Comparison of ENCODE assay signal across 10 cellular contexts in the genomic region with DNA sequence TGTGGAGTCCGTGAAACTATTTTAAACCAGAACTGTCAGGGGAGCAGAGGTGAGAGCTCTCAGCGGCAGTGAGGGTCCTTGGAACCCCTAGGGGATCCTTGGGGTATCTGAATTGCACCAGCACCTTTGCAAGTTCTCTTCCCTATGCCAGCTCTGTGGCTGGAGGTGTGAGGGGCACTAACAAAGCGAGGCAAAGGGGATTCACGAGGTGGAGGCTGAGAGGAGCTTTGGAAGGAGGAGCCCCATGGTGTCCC. TPM values are rescaled to one million over a fixed set of nuclear protein-coding genes. Genes with fewer than 3 reads are reported as not detected.
A peak's percentile ranks its signal among the peaks of the same experiment; 100 is the strongest.
DNase-seq lines count a peak whose midpoint lies in the region; ATAC-seq and TF ChIP-seq lines count a peak whose summit lies in the region.
"Had no signal": no experiment of that assay in that cellular context is flagged by ENCODE, and none has a peak within 500 bp of the region (broad histone marks: within the 10 kb centered on the region; RNA-seq: fewer than 3 reads in every experiment).

No MANE protein-coding gene starts in this region.

- peak overlapping the region; percentile 95 for H2BK12ac ChIP-seq in mesenchymal stem cell (ENCODE audit: low read length in 2 of 2)

- H3K14ac ChIP-seq in mesenchymal stem cell (ENCODE audit: low read length in 2 of 2), result no peak overlapping the region

- H3K4me1 ChIP-seq in mesenchymal stem cell (ENCODE audit: control insufficient read depth, insufficient read depth, low read depth, low read length), result peaks cover 53% of the 10 kb centered on the region
- H3K4me1 ChIP-seq in transverse colon, result peaks cover 21 to 55% (median 35%) of the 10 kb centered on the region in 4 donors

- TF ChIP-seq CTCF in transverse colon (IDR thresholded peaks at IDR 0.05), result no peak

- peak overlapping the region; percentile 94 for H3K18ac ChIP-seq in mesenchymal stem cell (ENCODE audit: low read depth in 1 of 2, low read length in 2 of 2)

- no peaks in the 10 kb centered on the region for H3K27me3 ChIP-seq in mesenchymal stem cell (ENCODE audit: control insufficient read depth in 1 of 2, insufficient read depth in 1 of 2, low read length in 2 of 2)
- H3K27me3 ChIP-seq in transverse colon, result no peaks in the 10 kb centered on the region

- peak overlapping the region; percentile 79 to 86 for H3K4ac ChIP-seq in mesenchymal stem cell (ENCODE audit: low read depth in 1 of 2, low read length in 2 of 2)

- H2BK120ac ChIP-seq in mesenchymal stem cell (ENCODE audit: low read depth, low read length), result peak overlapping the region; percentile 82

- peak overlapping the region; percentile 70 to 79 for H3K27ac Mint-ChIP-seq in activated naive CD4-positive, alpha-beta T cell treated with anti-CD3 and anti-CD28 coated beads, Interleukin-2, amount 50 U/mL, for 72 hours
- peak overlapping the region; percentile 54 for H3K27ac Mint-ChIP-seq in activated naive CD8-positive, alpha-beta T cell

- H3K27ac ChIP-seq in mesenchymal stem cell (ENCODE audit: low read length, poor library complexity, severe bottlenecking) (peak overlapping the region; percentile 94), transverse colon (peak overlapping the region; percentile 7 to 51 (median 30))

- H3K4me3 ChIP-seq in mesenchymal stem cell (ENCODE audit: insufficient read depth in 1 of 2, low read depth in 1 of 2, low read length in 2 of 2) (no peak overlapping the region), transverse colon (no peak overlapping the region)

- peak overlapping the region in 1 of 2 experiments; percentile 35 for H3K23ac ChIP-seq in mesenchymal stem cell (ENCODE audit: low read length in 2 of 2)

- peak overlapping the region; percentile 68 for H2BK5ac ChIP-seq in mesenchymal stem cell (ENCODE audit: low read depth, low read length, poor library complexity, severe bottlenecking)

- peak overlapping the region; percentile 63 for H2AK5ac ChIP-seq in mesenchymal stem cell (ENCODE audit: low read length, severe bottlenecking)

- WGBS in mesenchymal stem cell, result 27% methylated on average over 4 of the region's 4 CpGs
- WGBS in transverse colon (ENCODE audit: low coverage in 1 of 2), 2 donors, result 59 to 67% methylated on average over 2 to 4 of the region's 4 CpGs

- no peaks in the 10 kb centered on the region for H3K9me3 Mint-ChIP-seq in activated naive CD4-positive, alpha-beta T cell treated with anti-CD3 and anti-CD28 coated beads, Interleukin-2, amount 50 U/mL, for 72 hours
- H3K9me3 Mint-ChIP-seq in activated naive CD8-positive, alpha-beta T cell (ENCODE audit: low read depth), result peaks cover 3% of the 10 kb centered on the region

- peak overlapping the region; percentile 84 for H4K8ac ChIP-seq in mesenchymal stem cell (ENCODE audit: low read length)

- TF ChIP-seq EP300 in transverse colon (IDR thresholded peaks at IDR 0.05; ENCODE audit: low read depth), result no peak

- H3K36me3 Mint-ChIP-seq in activated naive CD4-positive, alpha-beta T cell treated with anti-CD3 and anti-CD28 coated beads, Interleukin-2, amount 50 U/mL, for 72 hours, result peaks cover 29 to 39% of the 10 kb centered on the region in 2 donors
- peaks cover 7% of the 10 kb centered on the region for H3K36me3 Mint-ChIP-seq in activated naive CD8-positive, alpha-beta T cell

- no peak overlapping the region for H2AFZ ChIP-seq in mesenchymal stem cell (ENCODE audit: low read depth, low read length)

- peak overlapping the region; percentile 52 for H3K4me3 Mint-ChIP-seq in activated naive CD8-positive, alpha-beta T cell

- H4K91ac ChIP-seq in mesenchymal stem cell (ENCODE audit: low read length), result peak overlapping the region; percentile 92

- H3K9ac ChIP-seq in mesenchymal stem cell (ENCODE audit: low read length), result peak overlapping the region; percentile 87

- no peaks in the 10 kb centered on the region for H3K27me3 Mint-ChIP-seq in activated naive CD8-positive, alpha-beta T cell

- peaks cover 36% of the 10 kb centered on the region for H3K4me1 Mint-ChIP-seq in activated naive CD8-positive, alpha-beta T cell (ENCODE audit: low read depth)

- DNase-seq in activated naive CD4-positive, alpha-beta T cell treated with anti-CD3 and anti-CD28 coated beads, Interleukin-2, amount 50 U/mL, for 72 hours (ENCODE audit: low spot score in 2 of 2), result no peak
- DNase-seq in activated naive CD4-positive, alpha-beta T cell treated with anti-CD3 and anti-CD28 coated beads, Interleukin-2, amount 50 U/mL, for 16 hours, result no peak
- DNase-seq in mesenchymal stem cell (no peak), transverse colon (no peak), NCI-H2029 treated with DMSO at 0.1 percent for 48 hours (lab: John Stamatoyannopoulos, UW) (no peak), DMS53 (lab: John Stamatoyannopoulos, UW) (no peak)
- no peak for DNase-seq in stimulated activated CD4-positive, alpha-beta T cell treated with anti-CD3 and anti-CD28 coated beads, Interleukin-4, amount 100 ng/mL, for 24 hours
- DNase-seq: NCI-H2081 treated with DMSO at 0.1 percent for 48 hours had no signal

- intact Hi-C loops in transverse colon (cut with DNase I; ENCODE audit: low total_unique reads), result no loop called here

- peak overlapping the region; percentile 56 for H2BK15ac ChIP-seq in mesenchymal stem cell (ENCODE audit: low read depth, poor library complexity, severe bottlenecking)

- H3K36me3 ChIP-seq in mesenchymal stem cell (ENCODE audit: control insufficient read depth in 1 of 2, insufficient read depth in 2 of 2, low read depth in 1 of 2, low read length in 2 of 2), result peaks cover 33 to 36% of the 10 kb centered on the region in 2 experiments
- no peaks in the 10 kb centered on the region for H3K36me3 ChIP-seq in transverse colon

- H3K9me3 ChIP-seq in mesenchymal stem cell (ENCODE audit: control insufficient read depth, low read length) (no peaks in the 10 kb centered on the region), transverse colon (no peaks in the 10 kb centered on the region)

- no peak for TF ChIP-seq POLR2A in transverse colon (IDR thresholded peaks at IDR 0.05)

- ATAC-seq in activated naive CD4-positive, alpha-beta T cell treated with anti-CD3 and anti-CD28 coated beads, Interleukin-2, amount 50 U/mL, for 72 hours, result no peak
- ATAC-seq: esophagus mucosa had no signal

- no peak overlapping the region for H3K4me2 ChIP-seq in mesenchymal stem cell (ENCODE audit: low read length, poor library complexity, severe bottlenecking)

- in situ Hi-C loops in transverse colon (cut with MboI; ENCODE audit: low pct_ligation_motif_present in 1 of 4, low pct_unique_long_range_greater_than_20kb in 1 of 4, low sequenced_read_pairs in 3 of 4), result no loop called here

- H3K79me1 ChIP-seq in mesenchymal stem cell (replicated peaks; ENCODE audit: low read length, poor library complexity, severe bottlenecking), result peaks cover 15% of the 10 kb centered on the region

RNA-seq across cellular contexts. Expression of gene SYNJ2, which starts 49.5 kb away (rescaled TPM):
- 10 to 100 TPM; 31.6 to 51.7 TPM for total RNA-seq in activated naive CD4-positive, alpha-beta T cell treated with anti-CD3 and anti-CD28 coated beads, Interleukin-2, amount 50 U/mL, for 72 hours
- 14.0 TPM for polyA plus RNA-seq in mesenchymal stem cell (2013, experiment 1 of 2)
- polyA plus RNA-seq in mesenchymal stem cell (2013, experiment 2 of 2), result 12.9 TPM
- 10 to 100 TPM; 27.8 to 42.6 (median 31.8) TPM for total RNA-seq in transverse colon
